22 cellular contexts compared by ENCODE assay signal in genomic region chr21:42988234-42988965, GRCh38. TPM values are rescaled to one million over a fixed set of nuclear protein-coding genes. Genes with fewer than 3 reads are reported as not detected.
DNase-seq lines count a peak whose midpoint lies in the region; ATAC-seq and TF ChIP-seq lines count a peak whose summit lies in the region.
"Had no signal": no experiment of that assay in that cellular context is flagged by ENCODE, and none has a peak within 500 bp of the region (broad histone marks: within the 10 kb centered on the region; RNA-seq: fewer than 3 reads in every experiment).

No MANE protein-coding gene starts in this region.

- 93% methylated on average over 11 of the region's 12 CpGs for WGBS in HUES64

- no peaks in the 10 kb centered on the region for H3K9me3 ChIP-seq in HUES64 (ENCODE audit: insufficient read depth, low read depth, low read length)
- H3K9me3 ChIP-seq: uterus had no signal

- H3K4me1 Mint-ChIP-seq in nephron, result peaks cover 20% of the 10 kb centered on the region

- H3K9me3 Mint-ChIP-seq in nephron, result no peaks in the 10 kb centered on the region
- H3K9me3 Mint-ChIP-seq: CD4-positive, alpha-beta T cell; T-helper 1 cell treated with Interleukin-12 subunit alpha and Interleukin-12 subunit beta and Interleukin-4 antibody, amounts not matched to agents 30 μg/mL and 1 μg/mL, for 36 hours had no signal

- H3K27ac ChIP-seq in HUES64 (ENCODE audit: low read depth, low read length), result peak overlapping the region; percentile 14; the same call in 1 of the 2 replicates
- H3K27ac ChIP-seq: KMS-11, uterus had no signal

- peak overlapping the region in 2 of 3 experiments; percentile 6 to 39 for H3K27ac Mint-ChIP-seq in nephron
- H3K27ac Mint-ChIP-seq: CD4-positive, alpha-beta T cell; T-helper 1 cell treated with Interleukin-12 subunit alpha and Interleukin-12 subunit beta and Interleukin-4 antibody, amounts not matched to agents 30 μg/mL and 1 μg/mL, for 36 hours had no signal

- no peak for ATAC-seq in GM21737 (IDR thresholded peaks at IDR 0.05; ENCODE audit: unreplicated experiment)
- ATAC-seq: GM12878, Panc1 had no signal

- DNase-seq in GM03348 (ENCODE audit: low spot score), result peak; percentile 62
- DNase-seq in dedifferentiated amniotic fluid mesenchymal stem cell (ENCODE audit: extremely low spot score), result peak; percentile 40
- DNase-seq in stimulated activated CD4-positive, alpha-beta T cell treated with anti-CD3 and anti-CD28 coated beads, Interleukin-4, amount 100 ng/mL, for 24 hours, result no peak
- no peak for DNase-seq in occipital lobe (lab: John Stamatoyannopoulos, UW)
- DNase-seq: activated CD4-positive, CD25-positive, alpha-beta regulatory T cell; activated effector memory CD4-positive, alpha-beta T cell treated with anti-CD3 and anti-CD28 coated beads, Interleukin-2, amount 50 U/mL, for 16 hours; CD4-positive, alpha-beta T cell; effector memory CD4-positive, alpha-beta T cell; glutamatergic neuron; islet precursor cell; NCI-H1436; NCI-H524; small intestine; stimulated activated naive CD4-positive, alpha-beta T cell treated with Interleukin-2 at 50 U/mL for 16 hours; uterus had no signal

- H3K4me3 ChIP-seq in HUES64 (ENCODE audit: low read length), result no peak overlapping the region
- H3K4me3 ChIP-seq: GM12878, uterus had no signal

- no peak overlapping the region for H3K9ac ChIP-seq in HUES64 (ENCODE audit: low read depth, low read length)
- H3K9ac ChIP-seq: KMS-11 had no signal

- no peaks in the 10 kb centered on the region for H3K27me3 ChIP-seq in HUES64 (ENCODE audit: insufficient read depth, low read length)
- H3K27me3 ChIP-seq: uterus had no signal

- no peak overlapping the region for H3K4me3 Mint-ChIP-seq in nephron
- H3K4me3 Mint-ChIP-seq: CD4-positive, alpha-beta T cell; T-helper 1 cell treated with Interleukin-12 subunit alpha and Interleukin-12 subunit beta and Interleukin-4 antibody, amounts not matched to agents 30 μg/mL and 1 μg/mL, for 36 hours had no signal

- peaks cover 12% of the 10 kb centered on the region for H3K4me1 ChIP-seq in HUES64 (ENCODE audit: insufficient read depth, low read length)

- no peaks in the 10 kb centered on the region for H3K36me3 Mint-ChIP-seq in nephron (ENCODE audit: low read depth)

- no peaks in the 10 kb centered on the region for H3K27me3 Mint-ChIP-seq in nephron (ENCODE audit: low read depth)
- H3K27me3 Mint-ChIP-seq: CD4-positive, alpha-beta T cell had no signal

- H3K36me3 ChIP-seq in HUES64 (ENCODE audit: insufficient read depth, low read length), result no peaks in the 10 kb centered on the region
- H3K36me3 ChIP-seq: uterus had no signal

- TF ChIP-seq CTCF in nephron (IDR thresholded peaks at IDR 0.05; ENCODE audit: unreplicated experiment in 3 of 3), result no peak

RNA-seq across cellular contexts. Expression of gene PKNOX1, which starts 14.0 kb away (rescaled TPM):
- 18.7 TPM for polyA plus RNA-seq in HUES64 (2013, experiment 1 of 2)
- 12.8 TPM for polyA plus RNA-seq in HUES64 (2013, experiment 2 of 2)
- total RNA-seq in occipital lobe, result 18.9 TPM

Comparison
In these comparisons a context has a peak if more than half of its experiments do, and no peak if none do; other contexts are left out.
1. DNase-seq: peak in GM03348 (single experiment) and dedifferentiated amniotic fluid mesenchymal stem cell (single experiment); none in stimulated activated CD4-positive, alpha-beta T cell treated with anti-CD3 and anti-CD28 coated beads, Interleukin-4, amount 100 ng/mL, for 24 hours (single experiment) and occipital lobe (single experiment).